ENCODE assay signal across 9 cellular contexts in the genomic region with DNA sequence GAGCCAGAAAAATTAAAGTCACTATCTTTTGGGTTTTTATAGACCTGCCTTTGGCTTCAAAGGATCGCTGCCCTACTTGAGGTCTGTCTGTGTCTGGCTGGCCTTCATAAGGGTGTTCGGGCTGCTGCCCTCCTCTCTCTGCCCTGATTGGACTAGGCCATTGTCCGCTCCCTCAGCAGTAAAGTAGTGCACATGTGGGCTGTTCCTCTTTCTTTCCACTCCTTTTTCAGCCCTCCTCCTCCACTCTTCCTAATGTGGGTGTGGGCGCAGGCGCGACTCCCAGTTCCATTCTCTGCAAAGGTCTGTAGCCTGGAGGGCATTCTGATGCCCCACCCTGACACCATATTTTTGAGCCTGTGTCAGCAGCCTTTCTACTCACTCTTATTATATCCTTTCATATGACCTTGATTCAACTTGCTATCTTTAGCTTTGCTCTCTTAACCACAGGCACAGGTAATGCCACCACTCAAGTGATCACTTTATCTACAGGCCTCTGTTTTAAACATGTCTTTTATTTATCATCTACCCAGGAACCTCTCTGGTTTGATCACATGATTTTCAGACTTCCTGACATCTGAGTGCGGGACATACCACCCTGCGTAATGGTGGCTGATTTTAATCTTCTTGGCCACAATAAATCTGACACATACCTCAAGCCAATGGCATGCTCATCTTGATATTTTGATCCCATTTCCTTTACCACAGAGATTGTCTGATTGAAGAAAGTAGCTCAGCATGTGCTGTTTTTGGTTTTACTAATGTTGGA.
A peak's percentile ranks its signal among the peaks of the same experiment; 100 is the strongest.
DNase-seq lines count a peak whose midpoint lies in the region; ATAC-seq and TF ChIP-seq lines count a peak whose summit lies in the region.
"Had no signal": no experiment of that assay in that cellular context is flagged by ENCODE, and none has a peak within 500 bp of the region (broad histone marks: within the 10 kb centered on the region; RNA-seq: fewer than 3 reads in every experiment).

No MANE protein-coding gene starts in this region.

- peaks cover 6% of the 10 kb centered on the region for H3K36me3 Mint-ChIP-seq in stimulated activated effector memory CD8-positive, alpha-beta T cell treated with anti-CD3 and anti-CD28 coated beads, Interleukin-12 subunit alpha, Interleukin-12 subunit beta, amount 100 ng/mL, for 72 hours

- H3K27ac ChIP-seq in foreskin keratinocyte, result peak overlapping the region; percentile 57
- H3K27ac ChIP-seq: hepatocyte had no signal

- in situ Hi-C loops in HAP-1 (cut with MboI; ENCODE audit: low sequenced_read_pairs), result no loop called here

- H3K4me1 Mint-ChIP-seq in stimulated activated effector memory CD8-positive, alpha-beta T cell treated with anti-CD3 and anti-CD28 coated beads, Interleukin-12 subunit alpha, Interleukin-12 subunit beta, amount 100 ng/mL, for 72 hours, result peaks cover 49% of the 10 kb centered on the region

- no peaks in the 10 kb centered on the region for H3K9me3 ChIP-seq in HAP-1

- ATAC-seq in foreskin keratinocyte, result peak; percentile 73
- peak; percentile 69 for ATAC-seq in stimulated activated effector memory CD8-positive, alpha-beta T cell treated with anti-CD3 and anti-CD28 coated beads, Interleukin-12 subunit alpha, Interleukin-12 subunit beta, amount 100 ng/mL, for 72 hours

- H3K36me3 ChIP-seq in HAP-1 (replicated peaks), result no peaks in the 10 kb centered on the region

- peak overlapping the region; percentile 90 for H3K27ac Mint-ChIP-seq in stimulated activated effector memory CD8-positive, alpha-beta T cell treated with anti-CD3 and anti-CD28 coated beads, Interleukin-12 subunit alpha, Interleukin-12 subunit beta, amount 100 ng/mL, for 72 hours
- H3K27ac Mint-ChIP-seq: activated B cell treated with CpG ODN at 0.5 μM for 24 hours had no signal

- no peaks in the 10 kb centered on the region for H3K27me3 ChIP-seq in HAP-1 (ENCODE audit: low read depth)
- H3K27me3 ChIP-seq in foreskin keratinocyte, result no peaks in the 10 kb centered on the region
- H3K27me3 ChIP-seq: hepatocyte had no signal

- H3K4me1 ChIP-seq in HAP-1 (peaks cover 28% of the 10 kb centered on the region), foreskin keratinocyte (peaks cover 59% of the 10 kb centered on the region)

- peaks cover 4% of the 10 kb centered on the region for H3K9me3 Mint-ChIP-seq in stimulated activated effector memory CD8-positive, alpha-beta T cell treated with anti-CD3 and anti-CD28 coated beads, Interleukin-12 subunit alpha, Interleukin-12 subunit beta, amount 100 ng/mL, for 72 hours
- H3K9me3 Mint-ChIP-seq: activated B cell treated with CpG ODN at 0.5 μM for 24 hours had no signal

- DNase-seq in HAP-1 (ENCODE audit: low spot score in 2 of 2) (peak; percentile 46 to 71), T1000 (lab: John Stamatoyannopoulos, UW) (peak; percentile 35), foreskin keratinocyte (peak; percentile 80 to 93), COLO829 (ENCODE audit: low spot score) (no peak), DMS153 treated with DMSO at 0.1 percent for 48 hours (lab: John Stamatoyannopoulos, UW; ENCODE audit: unreplicated experiment) (no peak), NCI-H748 treated with DMSO at 0.1 percent for 48 hours (lab: John Stamatoyannopoulos, UW) (no peak)
- no peak for DNase-seq in stimulated activated effector memory CD8-positive, alpha-beta T cell treated with anti-CD3 and anti-CD28 coated beads, Interleukin-12 subunit alpha, Interleukin-12 subunit beta, amount 100 ng/mL, for 72 hours (ENCODE audit: low spot score in 2 of 2)
- DNase-seq: activated B cell treated with CpG ODN at 0.5 μM for 24 hours had no signal

- no peak for TF ChIP-seq CTCF in foreskin keratinocyte (conservative IDR thresholded peaks at IDR 0.05)

- H3K4me3 ChIP-seq in HAP-1, result no peak overlapping the region
- H3K4me3 ChIP-seq: hepatocyte had no signal

- peak overlapping the region; percentile 45 for H3K4me3 Mint-ChIP-seq in stimulated activated effector memory CD8-positive, alpha-beta T cell treated with anti-CD3 and anti-CD28 coated beads, Interleukin-12 subunit alpha, Interleukin-12 subunit beta, amount 100 ng/mL, for 72 hours
- H3K4me3 Mint-ChIP-seq: activated B cell treated with CpG ODN at 0.5 μM for 24 hours had no signal

Comparison
In these comparisons a context has a peak if more than half of its experiments do, and no peak if none do; other contexts are left out.
1. DNase-seq: peak in HAP-1 (2 of 2), T1000 (single experiment) and foreskin keratinocyte (2 of 2); none in stimulated activated effector memory CD8-positive, alpha-beta T cell treated with anti-CD3 and anti-CD28 coated beads, Interleukin-12 subunit alpha, Interleukin-12 subunit beta, amount 100 ng/mL, for 72 hours (0 of 2), COLO829 (single experiment), DMS153 treated with DMSO at 0.1 percent for 48 hours (single experiment) and NCI-H748 treated with DMSO at 0.1 percent for 48 hours (single experiment).